Comparison of ENCODE assay signal across 11 cellular contexts in genomic region chrX:108303682-108304081, GRCh38.
DNase-seq lines count a peak whose midpoint lies in the region; ATAC-seq, FAIRE-seq and TF ChIP-seq lines count a peak whose summit lies in the region.
"Had no signal": no experiment of that assay in that cellular context is flagged by ENCODE, and none has a peak within 500 bp of the region (broad histone marks: within the 10 kb centered on the region; RNA-seq: fewer than 3 reads in every experiment).

No MANE protein-coding gene starts in this region.

- H3K9me3 ChIP-seq in gastroesophageal sphincter: no peaks in the 10 kb centered on the region
- no peaks in the 10 kb centered on the region for H3K9me3 ChIP-seq in hepatocyte (ENCODE audit: low read depth)
- H3K9me3 ChIP-seq in A673 (ENCODE audit: low read depth, low read length, poor library complexity, severe bottlenecking): no peaks in the 10 kb centered on the region
- no peaks in the 10 kb centered on the region for H3K9me3 ChIP-seq in HepG2 (ENCODE audit: low read length)
- no peaks in the 10 kb centered on the region for H3K9me3 ChIP-seq in BE2C
- H3K9me3 ChIP-seq: BLaER1 treated with 17β-estradiol and CSF1 and Interleukin-3, amounts not matched to agents 10 nM and 100 nM had no signal

- 31% methylated on average over 2 of the region's 2 CpGs; no CpG with 5 or more reads in 1 of the 2 donors for WGBS in gastroesophageal sphincter (ENCODE audit: low coverage in 1 of 2), 2 donors
- WGBS in hepatocyte (ENCODE audit: low lambda C conversion rate, missing lambda C conversion rate): 69% methylated on average over 2 of the region's 2 CpGs
- WGBS in HepG2 (ENCODE audit: low lambda C conversion rate): 100% methylated on average over 1 of the region's 2 CpGs

- DNase-seq in Right ventricle myocardium inferior (ENCODE audit: missing footprints) (no peak), cardiac septum (ENCODE audit: low spot score) (no peak), hepatocyte (ENCODE audit: low spot score) (no peak), A673 (ENCODE audit: low spot score) (no peak), HepG2 (ENCODE audit: low spot score) (no peak), BE2C (no peak)
- DNase-seq: GM23248 had no signal

- H3K27ac ChIP-seq in gastroesophageal sphincter: peak overlapping the region in 3 of 4 donors; percentile 18 to 70 (median 68)
- no peak overlapping the region for H3K27ac ChIP-seq in hepatocyte
- no peak overlapping the region for H3K27ac ChIP-seq in A673 (ENCODE audit: low read depth, low read length, poor library complexity, severe bottlenecking)
- no peak overlapping the region for H3K27ac ChIP-seq in HepG2 (ENCODE audit: extremely low read length, insufficient read depth, low read length)
- H3K27ac ChIP-seq: 22Rv1; BLaER1 treated with 17β-estradiol and CSF1 and Interleukin-3, amounts not matched to agents 10 nM and 100 nM; GM23248 had no signal

- peak overlapping the region; percentile 1 for H3K4me2 ChIP-seq in hepatocyte
- no peak overlapping the region for H3K4me2 ChIP-seq in HepG2 (ENCODE audit: low read depth, low read length)

- H2AFZ ChIP-seq in hepatocyte: no peak overlapping the region
- no peak overlapping the region for H2AFZ ChIP-seq in HepG2 (ENCODE audit: low read length)
- H2AFZ ChIP-seq: GM23248 had no signal

- TF ChIP-seq CTCF in gastroesophageal sphincter (IDR thresholded peaks at IDR 0.05): no peak
- no peak for TF ChIP-seq CTCF in hepatocyte (IDR thresholded peaks at IDR 0.05; ENCODE audit: poor library complexity)
- no peak for TF ChIP-seq CTCF in A673 (conservative IDR thresholded peaks at IDR 0.05; ENCODE audit: low read depth, low read length)
- TF ChIP-seq CTCF in HepG2 (CRISPR knock-in tag; IDR thresholded peaks at IDR 0.05): no peak
- no peak for TF ChIP-seq CTCF in BE2C (IDR thresholded peaks at IDR 0.05; ENCODE audit: low read depth, low read length)

- BruUV-seq in A673 (replicated peaks; lab: Mats Ljungman, UMichigan): no TSS peak
- BruUV-seq in HepG2 (replicated peaks; lab: Mats Ljungman, UMichigan): no TSS peak

- POLR2A ChIA-PET in A673 (lab: Charles Lee; ENCODE audit: low non-redundant PET): no interaction called here
- POLR2A ChIA-PET in HepG2 (lab: Yijun Ruan, JAX): no interaction called here

- no peaks in the 10 kb centered on the region for H3K79me2 ChIP-seq in hepatocyte
- no peaks in the 10 kb centered on the region for H3K79me2 ChIP-seq in HepG2 (ENCODE audit: insufficient read depth, low read length)

- ATAC-seq in Right ventricle myocardium inferior (peak; percentile 58), gastroesophageal sphincter (no peak), HepG2 (no peak)

- no peak for FAIRE-seq in HepG2 (lab: Jason Lieb, UNC)
- FAIRE-seq: H54 had no signal

- in situ Hi-C loops in HepG2 (cut with HindIII; ENCODE audit: extremely low pct_ligation_motif_present, low pct_unique_long_range_greater_than_20kb): loop anchor here (5.0 kb wide), 1 partner anchor 81 kb away; no protein-coding TSS in a partner anchor

- H3K9ac ChIP-seq in HepG2 (ENCODE audit: insufficient read depth, low read depth, low read length): no peak overlapping the region
- H3K9ac ChIP-seq: BLaER1 treated with 17β-estradiol and CSF1 and Interleukin-3, amounts not matched to agents 10 nM and 100 nM; GM23248 had no signal

- H3K27me3 ChIP-seq in gastroesophageal sphincter (no peaks in the 10 kb centered on the region), hepatocyte (no peaks in the 10 kb centered on the region), A673 (replicated peaks; ENCODE audit: insufficient read depth, low read depth, low read length, poor library complexity) (peaks cover 16% of the 10 kb centered on the region), HepG2 (ENCODE audit: control insufficient read depth in 1 of 2, insufficient read depth in 2 of 2, low read length in 2 of 2) (no peaks in the 10 kb centered on the region), BE2C (no peaks in the 10 kb centered on the region)

- peaks cover 0 to 81% (median 5%) of the 10 kb centered on the region in 3 donors for H3K4me1 ChIP-seq in gastroesophageal sphincter
- peaks cover 8% of the 10 kb centered on the region for H3K4me1 ChIP-seq in hepatocyte (ENCODE audit: insufficient read depth)
- no peaks in the 10 kb centered on the region for H3K4me1 ChIP-seq in A673 (ENCODE audit: insufficient read depth, low read length, poor library complexity, severe bottlenecking)
- H3K4me1 ChIP-seq in HepG2 (ENCODE audit: insufficient read depth, low read length): peaks cover 46% of the 10 kb centered on the region
- H3K4me1 ChIP-seq in BE2C: no peaks in the 10 kb centered on the region

- CTCF ChIA-PET in A673 (lab: Charles Lee) (interaction anchor here (0.9 to 1.0 kb wide), 2 partner anchors 79 to 104 kb away, joined by 3 to 4 read pairs; no protein-coding TSS in a partner anchor), HepG2 (lab: Yijun Ruan, JAX; ENCODE audit: low intra/inter-chr PET ratio, low total read pairs) (interaction anchor here (1.7 kb wide), 1 partner anchor 79 kb away, joined by 14 read pairs; no protein-coding TSS in a partner anchor)

- intact Hi-C loops in Right ventricle myocardium inferior (cut with DNase I) (loop anchor here (10.0 kb wide), 1 partner anchor 81 kb away; no protein-coding TSS in a partner anchor), cardiac septum (cut with DNase I) (loop anchor here (10.0 kb wide), 1 partner anchor 131 kb away; the partner anchor contains the start of genes COL4A5 and COL4A6), A673 (cut with micrococcal nuclease; ENCODE audit: unreplicated experiment) (loop anchor here (2.0 kb wide), 1 partner anchor 79 kb away; no protein-coding TSS in a partner anchor), HepG2 (cut with micrococcal nuclease; ENCODE audit: unreplicated experiment) (loop anchor here (1.0 kb wide), 1 partner anchor 79 kb away; no protein-coding TSS in a partner anchor)

- no peak for TF ChIP-seq RAD21 in HepG2 (CRISPR knock-in tag; IDR thresholded peaks at IDR 0.05)

- TF ChIP-seq POLR2A in gastroesophageal sphincter (IDR thresholded peaks at IDR 0.05) (no peak), HepG2 (IDR thresholded peaks at IDR 0.05; ENCODE audit: insufficient read depth in 1 of 2, low read depth in 2 of 2, low read length in 2 of 2) (no peak)

- H3K4me3 ChIP-seq in gastroesophageal sphincter: no peak overlapping the region
- H3K4me3 ChIP-seq in hepatocyte: no peak overlapping the region
- H3K4me3 ChIP-seq in A673 (ENCODE audit: low read depth, low read length, poor library complexity, severe bottlenecking): no peak overlapping the region
- no peak overlapping the region for H3K4me3 ChIP-seq in HepG2 (replicated peaks in 1 of 3; ENCODE audit: insufficient read depth in 1 of 3, low read depth in 2 of 3, low read length in 3 of 3)
- no peak overlapping the region for H3K4me3 ChIP-seq in BE2C (ENCODE audit: low read depth, low read length)
- H3K4me3 ChIP-seq: BLaER1 treated with 17β-estradiol and CSF1 and Interleukin-3, amounts not matched to agents 10 nM and 100 nM; GM23248 had no signal

- no peaks in the 10 kb centered on the region for H3K9me2 ChIP-seq in hepatocyte (replicated peaks; ENCODE audit: insufficient read depth)

- no peaks in the 10 kb centered on the region for H3K36me3 ChIP-seq in gastroesophageal sphincter
- no peaks in the 10 kb centered on the region for H3K36me3 ChIP-seq in hepatocyte (replicated peaks; ENCODE audit: insufficient read depth, low read depth)
- no peaks in the 10 kb centered on the region for H3K36me3 ChIP-seq in A673 (ENCODE audit: insufficient read depth, low read length, poor library complexity, severe bottlenecking)
- no peaks in the 10 kb centered on the region for H3K36me3 ChIP-seq in HepG2 (replicated peaks in 1 of 2; ENCODE audit: control insufficient read depth in 1 of 2, insufficient read depth in 2 of 2, low read length in 2 of 2)
- no peaks in the 10 kb centered on the region for H3K36me3 ChIP-seq in BE2C
- H3K36me3 ChIP-seq: BLaER1 treated with 17β-estradiol and CSF1 and Interleukin-3, amounts not matched to agents 10 nM and 100 nM had no signal

- no peaks in the 10 kb centered on the region for H4K20me1 ChIP-seq in hepatocyte (ENCODE audit: insufficient read depth, poor library complexity, severe bottlenecking)
- H4K20me1 ChIP-seq in HepG2 (ENCODE audit: insufficient read depth, low read length): no peaks in the 10 kb centered on the region

- TF ChIP-seq EP300 in gastroesophageal sphincter (IDR thresholded peaks at IDR 0.05) (no peak), HepG2 (IDR thresholded peaks at IDR 0.05; ENCODE audit: low read depth in 2 of 2, low read length in 2 of 2) (no peak), HepG2 (CRISPR knock-in tag; IDR thresholded peaks at IDR 0.05; ENCODE audit: borderline replicate concordance) (no peak)

TF ChIP-seq in HepG2, 621 proteins besides CTCF, POLR2A, EP300 and RAD21 (continues in another document):
- no peak for TF ChIP-seq GTF2F1 (IDR thresholded peaks at IDR 0.05; ENCODE audit: low read length)
- no peak for TF ChIP-seq TAF1 (CRISPR knock-in tag; IDR thresholded peaks at IDR 0.05)

Comparison
In these comparisons a context has a peak if more than half of its experiments do, and no peak if none do; other contexts are left out.
1. H3K27ac ChIP-seq: peak in gastroesophageal sphincter (3 of 4); none in hepatocyte (single experiment), A673 (single experiment) and HepG2 (single experiment).